In genomic region chr11:17369685-17370243, GRCh38 we compare ENCODE assay signal across 23 cellular contexts. TPM values are rescaled to one million over a fixed set of nuclear protein-coding genes. Genes with fewer than 3 reads are reported as not detected.
DNase-seq lines count a peak whose midpoint lies in the region; ATAC-seq, FAIRE-seq and TF ChIP-seq lines count a peak whose summit lies in the region.
"Had no signal": no experiment of that assay in that cellular context is flagged by ENCODE, and none has a peak within 500 bp of the region (broad histone marks: within the 10 kb centered on the region; RNA-seq: fewer than 3 reads in every experiment).

No MANE protein-coding gene starts in this region.

- POLR2A ChIA-PET in A549 (lab: Yijun Ruan, JAX) (no interaction called here), HEK293 (lab: Yijun Ruan, JAX) (no interaction called here)

- H3K79me2 ChIP-seq in keratinocyte (ENCODE audit: control insufficient read depth, insufficient read depth, low read length), result no peaks in the 10 kb centered on the region

- H3K4me2 ChIP-seq in A549, result no peak overlapping the region
- no peak overlapping the region for H3K4me2 ChIP-seq in keratinocyte (ENCODE audit: control insufficient read depth, extremely low read depth, insufficient read depth, low read depth, low read length)
- H3K4me2 ChIP-seq: BLaER1 had no signal

- CTCF ChIA-PET in A549 (lab: Yijun Ruan, JAX) (interaction anchor here (0.6 to 2.3 kb wide), 5 partner anchors 14 to 135 kb away, joined by 3 to 21 read pairs (median 4); no protein-coding TSS in a partner anchor), HEK293 (lab: Yijun Ruan, JAX) (interaction anchor here (3.0 to 3.6 kb wide), 2 partner anchors 14 to 15 kb away, joined by 11 to 24 read pairs; no protein-coding TSS in a partner anchor)

- no peak for TF ChIP-seq POLR2A in A549 (IDR thresholded peaks at IDR 0.05; ENCODE audit: low read length)

- 59% methylated on average over 2 of the region's 2 CpGs for WGBS in A549 (ENCODE audit: missing lambda C conversion rate)

- dilution Hi-C loops in keratinocyte (cut with MboI; ENCODE audit: extremely low pct_ligation_motif_present, low sequenced_read_pairs), result no loop called here

- H3K4me3 ChIP-seq in A549 (no peak overlapping the region), HEK293 (ENCODE audit: low read depth, low read length) (no peak overlapping the region), bronchial epithelial cell (ENCODE audit: low read depth, low read length) (no peak overlapping the region), keratinocyte (ENCODE audit: control insufficient read depth in 2 of 3, extremely low read depth in 1 of 3, insufficient read depth in 2 of 3, low read depth in 1 of 3, low read length in 3 of 3) (no peak overlapping the region)
- H3K4me3 ChIP-seq: BLaER1, HAP-1 had no signal

- ATAC-seq in A549 (no peak), GM19324 (IDR thresholded peaks at IDR 0.05; ENCODE audit: low FRiP score, unreplicated experiment) (no peak)

- H3K9me3 ChIP-seq in A549, result peaks cover 25% of the 10 kb centered on the region
- H3K9me3 ChIP-seq in HEK293 (ENCODE audit: control insufficient read depth, insufficient read depth, low read depth, low read length), result no peaks in the 10 kb centered on the region
- H3K9me3 ChIP-seq in keratinocyte (ENCODE audit: control insufficient read depth, low read depth, low read length), result peaks cover 34% of the 10 kb centered on the region

- H3K9me1 ChIP-seq in keratinocyte (ENCODE audit: control insufficient read depth, extremely low read depth, insufficient read depth, low read length), result no peaks in the 10 kb centered on the region

- no peak for DNase-seq in A549 (ENCODE audit: low read depth in 1 of 2, low spot score in 1 of 2)
- peak; percentile 46 for DNase-seq in bronchial epithelial cell (ENCODE audit: low read depth)
- DNase-seq in keratinocyte (ENCODE audit: low read depth, low spot score), result no peak
- no peak for DNase-seq in DMS153 treated with DMSO at 0.1 percent for 48 hours (lab: John Stamatoyannopoulos, UW; ENCODE audit: unreplicated experiment)
- no peak for DNase-seq in stimulated activated CD8-positive, alpha-beta memory T cell treated with anti-CD3 and anti-CD28 coated beads, Interleukin-4, amount 100 ng/mL, for 48 hours
- DNase-seq: CD4-positive, alpha-beta T cell; CD8-positive, alpha-beta memory T cell; DMS 273 treated with DMSO at 0.1 percent for 48 hours; DMS53; DMS79 treated with DMSO at 0.1 percent for 48 hours; GF-D8; GOT3 had no signal

- H3K27me3 ChIP-seq in bronchial epithelial cell (ENCODE audit: control insufficient read depth, insufficient read depth, low read length), result no peaks in the 10 kb centered on the region
- no peaks in the 10 kb centered on the region for H3K27me3 ChIP-seq in keratinocyte (ENCODE audit: control insufficient read depth, extremely low read depth, insufficient read depth, low read length)
- H3K27me3 ChIP-seq: BLaER1 had no signal

- H3K9ac ChIP-seq in keratinocyte (ENCODE audit: control insufficient read depth, extremely low read depth, insufficient read depth, low read length), result no peak overlapping the region
- H3K9ac ChIP-seq: BLaER1 had no signal

- no peaks in the 10 kb centered on the region for H4K20me1 ChIP-seq in keratinocyte (ENCODE audit: control insufficient read depth, extremely low read depth, insufficient read depth, low read length)
- H4K20me1 ChIP-seq: BLaER1 had no signal

- H2AFZ ChIP-seq in keratinocyte (ENCODE audit: control insufficient read depth, low read length), result no peak overlapping the region

- H3K4me1 ChIP-seq in A549 (no peaks in the 10 kb centered on the region), HEK293 (ENCODE audit: control insufficient read depth, insufficient read depth, low read length) (no peaks in the 10 kb centered on the region), keratinocyte (ENCODE audit: control insufficient read depth, extremely low read depth, insufficient read depth, low read length) (no peaks in the 10 kb centered on the region)
- H3K4me1 ChIP-seq: HAP-1 had no signal

- TF ChIP-seq EP300 in A549 (IDR thresholded peaks at IDR 0.05), result no peak

- TF ChIP-seq CTCF in A549 (IDR thresholded peaks at IDR 0.05) (no peak), HEK293 (tag by site-specific recombination; IDR thresholded peaks at IDR 0.05) (no peak), bronchial epithelial cell (IDR thresholded peaks at IDR 0.05; ENCODE audit: insufficient read depth, low read length, severe bottlenecking) (no peak), keratinocyte (optimal IDR thresholded peaks at IDR 0.05 in 1 of 3, IDR thresholded peaks at IDR 0.05 in 1 of 3, conservative IDR thresholded peaks at IDR 0.05 in 1 of 3; ENCODE audit: extremely low read depth in 1 of 3, insufficient read depth in 2 of 3, low read length in 3 of 3) (no peak)

- peaks cover 0 to 91% of the 10 kb centered on the region in 2 experiments; a peak in 1 of 3 replicates for H3K36me3 ChIP-seq in HEK293 (ENCODE audit: control insufficient read depth in 2 of 2, insufficient read depth in 1 of 2, low read length in 2 of 2)
- H3K36me3 ChIP-seq in bronchial epithelial cell (ENCODE audit: control insufficient read depth, insufficient read depth, low read length), result peaks cover 6% of the 10 kb centered on the region
- H3K36me3 ChIP-seq in keratinocyte (ENCODE audit: control insufficient read depth in 2 of 2, extremely low read depth in 1 of 2, insufficient read depth in 2 of 2, low read length in 2 of 2), result peaks cover 18 to 40% of the 10 kb centered on the region in 2 experiments

- H3K27ac ChIP-seq in A549 (no peak overlapping the region), HEK293 (ENCODE audit: extremely low read depth, low read depth, low read length) (no peak overlapping the region), keratinocyte (ENCODE audit: control insufficient read depth, insufficient read depth, low read length) (no peak overlapping the region)
- H3K27ac ChIP-seq: BLaER1, C4-2B had no signal

- no peak for TF ChIP-seq RAD21 in A549 (conservative IDR thresholded peaks at IDR 0.05 in 1 of 2, IDR thresholded peaks at IDR 0.05 in 1 of 2)

- no peak for FAIRE-seq in A549 (lab: Jason Lieb, UNC)
- no peak for FAIRE-seq in bronchial epithelial cell (lab: Jason Lieb, UNC)
- peak; percentile 9 for FAIRE-seq in keratinocyte (lab: Jason Lieb, UNC)
- FAIRE-seq: D721Med, GM12891, GM18507, H54 had no signal

TF ChIP-seq in A549, 52 proteins besides CTCF, POLR2A, EP300 and RAD21:
- TF ChIP-seq ZFP36 (IDR thresholded peaks at IDR 0.05; ENCODE audit: borderline replicate concordance, partially characterized antibody) (peak; percentile 97), BHLHE40 (IDR thresholded peaks at IDR 0.05; ENCODE audit: low read depth, low read length) (no peak), MAFK (IDR thresholded peaks at IDR 0.05; ENCODE audit: partially characterized antibody) (no peak), NR3C1 (IDR thresholded peaks at IDR 0.05) (no peak), HOXB13 (CRISPR knock-in tag; IDR thresholded peaks at IDR 0.05; ENCODE audit: low read depth) (no peak)

TF ChIP-seq in HEK293, 187 proteins besides CTCF, POLR2A, EP300 and RAD21:
- TF ChIP-seq ZNF18 (tag by site-specific recombination; IDR thresholded peaks at IDR 0.05), result no peak
- peak; percentile 55 for TF ChIP-seq SETDB1 (IDR thresholded peaks at IDR 0.05; ENCODE audit: insufficient read length, low read length)

RNA-seq across cellular contexts. Expression of gene NCR3LG1, which starts 18.2 kb away (rescaled TPM):
- polyA plus RNA-seq in A549 (2011; rRNA removed), result 2.4 and 3.3 TPM in 2 replicates
- polyA plus RNA-seq in A549 (2012; cell fraction: cytosol; rRNA removed), result 0.20 and 0.25 TPM in 2 replicates
- polyA plus RNA-seq in A549 (2012; cell fraction: nucleus; rRNA removed), result 0.62 and 0.86 TPM in 2 replicates
- 1.1 to 1.4 TPM (median 1.3 TPM) in 3 replicates for polyA plus RNA-seq in A549 (2017; fragmentation: RNase III; extraction: RNeasy Plus Mini Kit Qiagen cat#74134 plus additional on column Dnase treatment)
- 5.1 and 5.8 TPM in 2 replicates for polyA minus RNA-seq in A549 (2011; rRNA and poly(A)+ RNA removed)
- total RNA-seq in bronchial epithelial cell, result 1.3 and 2.6 TPM in 2 replicates
- 3.2 to 3.9 TPM (median 3.5 TPM) in 3 replicates for polyA plus RNA-seq in keratinocyte
- polyA plus RNA-seq in keratinocyte (2011; ENCODE audit: low read depth), result 1.3 TPM
- 1.2 and 1.4 TPM in 2 replicates for polyA plus RNA-seq in keratinocyte (2011; cell fraction: cytosol; rRNA removed)
- 9.6 TPM in 2 replicates for polyA plus RNA-seq in keratinocyte (2011; cell fraction: nucleus; rRNA removed)
- 1.6 and 2.2 TPM in 2 replicates for polyA plus RNA-seq in keratinocyte (2012; ENCODE audit: low replicate concordance)
- 4.6 to 9.3 TPM (median 6.4 TPM) in 3 replicates for polyA minus RNA-seq in keratinocyte
- 4.8 TPM for polyA minus RNA-seq in keratinocyte (2011; cell fraction: cytosol; rRNA and poly(A)+ RNA removed)
- 9.8 and 15.9 TPM in 2 replicates for polyA minus RNA-seq in keratinocyte (2011; cell fraction: nucleus; rRNA and poly(A)+ RNA removed)

RNA-seq across cellular contexts. Expression of gene KCNJ11, which starts 18.7 kb away (rescaled TPM):
- polyA plus RNA-seq in A549 (2011; rRNA removed), result 0.18 and 0.29 TPM in 2 replicates
- polyA plus RNA-seq in A549 (2012; cell fraction: cytosol; rRNA removed), result 0.28 and 0.54 TPM in 2 replicates
- polyA plus RNA-seq in A549 (2012; cell fraction: nucleus; rRNA removed), result 0.71 and 0.89 TPM in 2 replicates
- 0.41 to 0.69 TPM (median 0.53 TPM) in 3 replicates for polyA plus RNA-seq in A549 (2017; fragmentation: RNase III; extraction: RNeasy Plus Mini Kit Qiagen cat#74134 plus additional on column Dnase treatment)
- polyA minus RNA-seq in A549 (2011; rRNA and poly(A)+ RNA removed), result 0.58 and 0.63 TPM in 2 replicates
- 0.77 and 0.79 TPM in 2 replicates for total RNA-seq in bronchial epithelial cell
- polyA plus RNA-seq in keratinocyte, result 0.03 TPM in 1 of 3 replicates, not detected in the others
- not detected for polyA plus RNA-seq in keratinocyte (2011; ENCODE audit: low read depth)
- polyA plus RNA-seq in keratinocyte (2011; cell fraction: cytosol; rRNA removed), result not detected in 2 replicates
- not detected in 2 replicates for polyA plus RNA-seq in keratinocyte (2011; cell fraction: nucleus; rRNA removed)
- polyA plus RNA-seq in keratinocyte (2012; ENCODE audit: low replicate concordance), result 0.10 and 0.11 TPM in 2 replicates
- polyA minus RNA-seq in keratinocyte, result not detected in 3 replicates
- not detected for polyA minus RNA-seq in keratinocyte (2011; cell fraction: cytosol; rRNA and poly(A)+ RNA removed)
- polyA minus RNA-seq in keratinocyte (2011; cell fraction: nucleus; rRNA and poly(A)+ RNA removed), result not detected in 2 replicates
- total RNA-seq: Daoy had no signal
- polyA plus RNA-seq: AG04450 had no signal
